Comparison of ENCODE assay signal across 15 cellular contexts in the genomic region with DNA sequence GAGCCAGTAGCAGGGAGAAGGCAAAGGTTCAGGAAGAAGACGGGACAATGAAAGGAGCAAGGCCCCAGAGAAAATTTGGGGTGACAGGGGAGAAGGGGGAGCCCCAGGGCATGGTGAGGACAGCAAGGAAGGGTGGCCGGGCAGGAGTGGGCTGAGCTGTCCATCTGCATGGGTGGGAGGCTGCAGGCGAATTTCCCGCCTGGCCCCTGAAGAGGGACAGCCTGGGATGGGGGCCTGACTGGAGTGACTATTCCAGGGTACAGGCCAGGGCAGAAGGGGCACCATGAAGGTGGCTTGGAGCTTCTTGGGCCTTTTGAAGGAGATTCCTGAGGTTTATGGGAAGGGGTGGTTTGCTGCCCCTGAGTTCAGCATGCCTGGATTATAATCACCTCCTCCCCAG. TPM values are rescaled to one million over a fixed set of nuclear protein-coding genes. Genes with fewer than 3 reads are reported as not detected.
DNase-seq lines count a peak whose midpoint lies in the region; ATAC-seq and TF ChIP-seq lines count a peak whose summit lies in the region.
"Had no signal": no experiment of that assay in that cellular context is flagged by ENCODE, and none has a peak within 500 bp of the region (broad histone marks: within the 10 kb centered on the region; RNA-seq: fewer than 3 reads in every experiment).

No MANE protein-coding gene starts in this region.

- H3K4me3 ChIP-seq in H7 (ENCODE audit: insufficient read depth, low read depth, low read length) (no peak overlapping the region), colonic mucosa (no peak overlapping the region), neural progenitor cell (no peak overlapping the region)
- H3K4me3 ChIP-seq: BLaER1 treated with 17β-estradiol and CSF1 and Interleukin-3, amounts not matched to agents 10 nM and 100 nM; GM12878; GM23338 had no signal

- DNase-seq in H7, result peak; percentile 33
- DNase-seq in colonic mucosa, result no peak
- no peak for DNase-seq in neural progenitor cell (ENCODE audit: low spot score)
- no peak for DNase-seq in stimulated activated effector memory CD8-positive, alpha-beta T cell treated with anti-CD3 and anti-CD28 coated beads, Interleukin-12 subunit alpha, Interleukin-12 subunit beta, amount 100 ng/mL, for 72 hours (ENCODE audit: low spot score in 2 of 2)
- no peak for DNase-seq in NCI-H1048 (lab: John Stamatoyannopoulos, UW)
- no peak for DNase-seq in NCI-H1105 treated with DMSO at 0.1 percent for 48 hours (lab: John Stamatoyannopoulos, UW)
- DNase-seq in T-helper 9 cell, result no peak
- DNase-seq: ACHN; CD4-positive, CD25-positive, alpha-beta regulatory T cell; DMS53; GF-D8; H9 had no signal

- peaks cover 12% of the 10 kb centered on the region for H3K27me3 Mint-ChIP-seq in neural progenitor cell (ENCODE audit: insufficient read depth, low read depth)

- H2AFZ ChIP-seq in neural progenitor cell (replicated peaks), result no peak overlapping the region
- H2AFZ ChIP-seq: GM23338 had no signal

- no peak for TF ChIP-seq CTCF in colonic mucosa (IDR thresholded peaks at IDR 0.05)
- TF ChIP-seq CTCF in neural progenitor cell (IDR thresholded peaks at IDR 0.05), result no peak

- H3K4me1 ChIP-seq in colonic mucosa, result peaks cover 7% of the 10 kb centered on the region
- H3K4me1 ChIP-seq in neural progenitor cell, result peaks cover 13% of the 10 kb centered on the region

- no peak overlapping the region for H3K4me2 ChIP-seq in neural progenitor cell
- H3K4me2 ChIP-seq: BLaER1 treated with 17β-estradiol and CSF1 and Interleukin-3, amounts not matched to agents 10 nM and 100 nM; GM23338 had no signal

- H3K4me1 Mint-ChIP-seq in neural progenitor cell, result peaks cover 22% of the 10 kb centered on the region
- peaks cover 34% of the 10 kb centered on the region for H3K4me1 Mint-ChIP-seq in stimulated activated effector memory CD8-positive, alpha-beta T cell treated with anti-CD3 and anti-CD28 coated beads, Interleukin-12 subunit alpha, Interleukin-12 subunit beta, amount 100 ng/mL, for 72 hours

- H3K27ac Mint-ChIP-seq in neural progenitor cell, result peak overlapping the region; percentile 60
- H3K27ac Mint-ChIP-seq in stimulated activated effector memory CD8-positive, alpha-beta T cell treated with anti-CD3 and anti-CD28 coated beads, Interleukin-12 subunit alpha, Interleukin-12 subunit beta, amount 100 ng/mL, for 72 hours, result peak overlapping the region; percentile 2
- H3K27ac Mint-ChIP-seq: CD4-positive, CD25-positive, alpha-beta regulatory T cell; GM23338; H9 had no signal

- intact Hi-C loops in colonic mucosa (cut with DNase I), result no loop called here

- H3F3A ChIP-seq in neural progenitor cell (ENCODE audit: low read depth), result no peaks in the 10 kb centered on the region

- H4K20me1 ChIP-seq in neural progenitor cell (ENCODE audit: low read depth), result no peaks in the 10 kb centered on the region
- H4K20me1 ChIP-seq: BLaER1 treated with 17β-estradiol and CSF1 and Interleukin-3, amounts not matched to agents 10 nM and 100 nM had no signal

- ATAC-seq in stimulated activated effector memory CD8-positive, alpha-beta T cell treated with anti-CD3 and anti-CD28 coated beads, Interleukin-12 subunit alpha, Interleukin-12 subunit beta, amount 100 ng/mL, for 72 hours, result no peak
- ATAC-seq: GM12878, GM23338 had no signal

- H3K27me3 ChIP-seq in H7 (ENCODE audit: control insufficient read depth, insufficient read depth, low read length) (peaks cover 4% of the 10 kb centered on the region), colonic mucosa (no peaks in the 10 kb centered on the region), neural progenitor cell (peaks cover 31% of the 10 kb centered on the region)

- H3K36me3 ChIP-seq in H7 (replicated peaks; ENCODE audit: control insufficient read depth, insufficient read depth, low read length) (no peaks in the 10 kb centered on the region), colonic mucosa (no peaks in the 10 kb centered on the region), neural progenitor cell (no peaks in the 10 kb centered on the region)
- H3K36me3 ChIP-seq: BLaER1 treated with 17β-estradiol and CSF1 and Interleukin-3, amounts not matched to agents 10 nM and 100 nM had no signal

- no peaks in the 10 kb centered on the region for H3K9me3 ChIP-seq in colonic mucosa
- H3K9me3 ChIP-seq in neural progenitor cell (ENCODE audit: low read depth), result no peaks in the 10 kb centered on the region
- H3K9me3 ChIP-seq: BLaER1 treated with 17β-estradiol and CSF1 and Interleukin-3, amounts not matched to agents 10 nM and 100 nM had no signal

- no peak overlapping the region for H3K4me3 Mint-ChIP-seq in neural progenitor cell
- H3K4me3 Mint-ChIP-seq in stimulated activated effector memory CD8-positive, alpha-beta T cell treated with anti-CD3 and anti-CD28 coated beads, Interleukin-12 subunit alpha, Interleukin-12 subunit beta, amount 100 ng/mL, for 72 hours, result no peak overlapping the region
- H3K4me3 Mint-ChIP-seq: CD4-positive, CD25-positive, alpha-beta regulatory T cell; GM23338; H9 had no signal

- no peaks in the 10 kb centered on the region for H3K9me3 Mint-ChIP-seq in neural progenitor cell
- no peaks in the 10 kb centered on the region for H3K9me3 Mint-ChIP-seq in stimulated activated effector memory CD8-positive, alpha-beta T cell treated with anti-CD3 and anti-CD28 coated beads, Interleukin-12 subunit alpha, Interleukin-12 subunit beta, amount 100 ng/mL, for 72 hours
- H3K9me3 Mint-ChIP-seq: GM23338, H9 had no signal

- H3K9ac ChIP-seq in colonic mucosa (ENCODE audit: low read depth in 2 of 2, low read length in 2 of 2) (no peak overlapping the region), neural progenitor cell (no peak overlapping the region)
- H3K9ac ChIP-seq: BLaER1 treated with 17β-estradiol and CSF1 and Interleukin-3, amounts not matched to agents 10 nM and 100 nM had no signal

- no peaks in the 10 kb centered on the region for H3K79me2 ChIP-seq in neural progenitor cell (ENCODE audit: low read depth)

- H3K27ac ChIP-seq in colonic mucosa (peak overlapping the region; percentile 86), neural progenitor cell (no peak overlapping the region)
- H3K27ac ChIP-seq: BLaER1 treated with 17β-estradiol and CSF1 and Interleukin-3, amounts not matched to agents 10 nM and 100 nM had no signal

- H3K36me3 Mint-ChIP-seq in neural progenitor cell, result no peaks in the 10 kb centered on the region
- H3K36me3 Mint-ChIP-seq in stimulated activated effector memory CD8-positive, alpha-beta T cell treated with anti-CD3 and anti-CD28 coated beads, Interleukin-12 subunit alpha, Interleukin-12 subunit beta, amount 100 ng/mL, for 72 hours, result no peaks in the 10 kb centered on the region
- H3K36me3 Mint-ChIP-seq: CD4-positive, CD25-positive, alpha-beta regulatory T cell had no signal

RNA-seq across cellular contexts. Expression of a gene that starts 56.2 kb away (rescaled TPM):
- total RNA-seq in H7 (2014; rRNA removed; shearing (Covaris generic)), result 1.0 and 1.2 TPM in 2 replicates
- total RNA-seq in colonic mucosa (1 to 10 TPM; 3.6 to 3.8 TPM), neural progenitor cell (ENCODE audit: low replicate concordance) (0.26 and 0.59 TPM in 2 replicates)
- total RNA-seq: CD4-positive, CD25-positive, alpha-beta regulatory T cell; GM12878; H9 had no signal
